Comparison of ENCODE assay signal across 10 cellular contexts in genomic region chr12:101642115-101643067, GRCh38. TPM values are rescaled to one million over a fixed set of nuclear protein-coding genes. Genes with fewer than 3 reads are reported as not detected.
A peak's percentile ranks its signal among the peaks of the same experiment; 100 is the strongest.
DNase-seq lines count a peak whose midpoint lies in the region; ATAC-seq, FAIRE-seq and TF ChIP-seq lines count a peak whose summit lies in the region.
"Had no signal": no experiment of that assay in that cellular context is flagged by ENCODE, and none has a peak within 500 bp of the region (broad histone marks: within the 10 kb centered on the region; RNA-seq: fewer than 3 reads in every experiment).

No MANE protein-coding gene starts in this region.

- H3K27me3 Mint-ChIP-seq in activated naive CD4-positive, alpha-beta T cell treated with anti-CD3 and anti-CD28 coated beads, Interleukin-2, amount 50 U/mL, for 24 hours: peaks cover 16% of the 10 kb centered on the region
- H3K27me3 Mint-ChIP-seq in chondrocyte (ENCODE audit: low read depth): peaks cover 8% of the 10 kb centered on the region

- H3K4me1 ChIP-seq in lower lobe of right lung (no peaks in the 10 kb centered on the region), testis (peaks cover 4% of the 10 kb centered on the region)

- DNase-seq in activated naive CD4-positive, alpha-beta T cell treated with Interleukin-2 at 50 U/mL for 16 hours: no peak
- no peak for DNase-seq in chondrocyte (ENCODE audit: low spot score)
- DNase-seq in lower lobe of right lung: peak; percentile 59
- DNase-seq in testis: peak; percentile 70
- DNase-seq in H54 (ENCODE audit: insufficient read length, low spot score): no peak
- DNase-seq in AG20443 (ENCODE audit: low spot score): no peak
- DNase-seq: midbrain, NCI-H1048 had no signal

- H3K9me3 ChIP-seq in lower lobe of right lung (no peaks in the 10 kb centered on the region), testis (no peaks in the 10 kb centered on the region)

- TF ChIP-seq CTCF in chondrocyte (IDR thresholded peaks at IDR 0.05): no peak
- no peak for TF ChIP-seq CTCF in lower lobe of right lung (IDR thresholded peaks at IDR 0.05)
- TF ChIP-seq CTCF in testis (IDR thresholded peaks at IDR 0.05): no peak

- H3K4me1 Mint-ChIP-seq in activated naive CD4-positive, alpha-beta T cell treated with anti-CD3 and anti-CD28 coated beads, Interleukin-2, amount 50 U/mL, for 24 hours: peaks cover 5% of the 10 kb centered on the region
- H3K4me1 Mint-ChIP-seq in chondrocyte (ENCODE audit: low read depth): peaks cover 6% of the 10 kb centered on the region

- H3K4me3 ChIP-seq in lower lobe of right lung (peak overlapping the region; percentile 32), testis (peak overlapping the region; percentile 10 to 50)

- H3K36me3 Mint-ChIP-seq in activated naive CD4-positive, alpha-beta T cell treated with anti-CD3 and anti-CD28 coated beads, Interleukin-2, amount 50 U/mL, for 24 hours: no peaks in the 10 kb centered on the region
- H3K36me3 Mint-ChIP-seq in chondrocyte (ENCODE audit: low read depth): peaks cover 2% of the 10 kb centered on the region

- no peak overlapping the region for H3K27ac ChIP-seq in lower lobe of right lung
- H3K27ac ChIP-seq in testis: no peak overlapping the region

- H3K27me3 ChIP-seq in lower lobe of right lung (ENCODE audit: low read depth): peaks cover 9% of the 10 kb centered on the region
- no peaks in the 10 kb centered on the region for H3K27me3 ChIP-seq in testis

- no peak for TF ChIP-seq POLR2A in testis (IDR thresholded peaks at IDR 0.05)
- no peak for TF ChIP-seq POLR2A in H54 (IDR thresholded peaks at IDR 0.05; ENCODE audit: low read depth, low read length)

- FAIRE-seq in H54 (lab: Jason Lieb, UNC): no peak

- ATAC-seq in lower lobe of right lung (peak; percentile 29 to 59), HG03280 (IDR thresholded peaks at IDR 0.05; ENCODE audit: unreplicated experiment) (no peak)

- no peaks in the 10 kb centered on the region for H3K9me3 Mint-ChIP-seq in activated naive CD4-positive, alpha-beta T cell treated with anti-CD3 and anti-CD28 coated beads, Interleukin-2, amount 50 U/mL, for 24 hours
- no peaks in the 10 kb centered on the region for H3K9me3 Mint-ChIP-seq in chondrocyte (ENCODE audit: low read depth)

- no peak overlapping the region for H3K27ac Mint-ChIP-seq in activated naive CD4-positive, alpha-beta T cell treated with anti-CD3 and anti-CD28 coated beads, Interleukin-2, amount 50 U/mL, for 24 hours
- no peak overlapping the region for H3K27ac Mint-ChIP-seq in chondrocyte (ENCODE audit: unreplicated experiment)

- intact Hi-C loops in lower lobe of right lung (cut with DNase I): no loop called here
- intact Hi-C loops in testis (cut with DNase I; ENCODE audit: low total_unique reads): no loop called here

- WGBS in testis, 2 donors: 14 to 15% methylated on average over 21 to 36 of the region's 36 CpGs

- H3K36me3 ChIP-seq in lower lobe of right lung: no peaks in the 10 kb centered on the region
- no peaks in the 10 kb centered on the region for H3K36me3 ChIP-seq in testis (ENCODE audit: low read depth, missing control alignments)

- H3K4me3 Mint-ChIP-seq in activated naive CD4-positive, alpha-beta T cell treated with anti-CD3 and anti-CD28 coated beads, Interleukin-2, amount 50 U/mL, for 24 hours: peak overlapping the region; percentile 27
- H3K4me3 Mint-ChIP-seq in chondrocyte (ENCODE audit: unreplicated experiment): peak overlapping the region; percentile 68

RNA-seq across cellular contexts. Expression of gene MYBPC1, which starts 47.6 kb away (rescaled TPM):
- not detected in 3 replicates for total RNA-seq in chondrocyte
- total RNA-seq in lower lobe of right lung: not detected
- 1 to 10 TPM; 2.5 to 3.7 TPM for total RNA-seq in testis
- polyA plus RNA-seq in testis (ENCODE audit: insufficient read depth, low read depth, low replicate concordance): 31.2 TPM

RNA-seq across cellular contexts. Expression of gene CHPT1, which starts 55.0 kb away (rescaled TPM):
- total RNA-seq in chondrocyte: 32.1 to 36.3 TPM (median 34.1 TPM) in 3 replicates
- 65.3 TPM for total RNA-seq in lower lobe of right lung
- total RNA-seq in testis: 100 to 1,000 TPM; 154 to 267 TPM
- polyA plus RNA-seq in testis (ENCODE audit: insufficient read depth, low read depth, low replicate concordance): 150 TPM

Comparison
In these comparisons a context has a peak if more than half of its experiments do, and no peak if none do; other contexts are left out.
1. DNase-seq: peak in lower lobe of right lung (single experiment) and testis (single experiment); none in activated naive CD4-positive, alpha-beta T cell treated with Interleukin-2 at 50 U/mL for 16 hours (single experiment), chondrocyte (single experiment), H54 (single experiment) and AG20443 (single experiment).